8 cellular contexts compared by ENCODE assay signal in the genomic region with DNA sequence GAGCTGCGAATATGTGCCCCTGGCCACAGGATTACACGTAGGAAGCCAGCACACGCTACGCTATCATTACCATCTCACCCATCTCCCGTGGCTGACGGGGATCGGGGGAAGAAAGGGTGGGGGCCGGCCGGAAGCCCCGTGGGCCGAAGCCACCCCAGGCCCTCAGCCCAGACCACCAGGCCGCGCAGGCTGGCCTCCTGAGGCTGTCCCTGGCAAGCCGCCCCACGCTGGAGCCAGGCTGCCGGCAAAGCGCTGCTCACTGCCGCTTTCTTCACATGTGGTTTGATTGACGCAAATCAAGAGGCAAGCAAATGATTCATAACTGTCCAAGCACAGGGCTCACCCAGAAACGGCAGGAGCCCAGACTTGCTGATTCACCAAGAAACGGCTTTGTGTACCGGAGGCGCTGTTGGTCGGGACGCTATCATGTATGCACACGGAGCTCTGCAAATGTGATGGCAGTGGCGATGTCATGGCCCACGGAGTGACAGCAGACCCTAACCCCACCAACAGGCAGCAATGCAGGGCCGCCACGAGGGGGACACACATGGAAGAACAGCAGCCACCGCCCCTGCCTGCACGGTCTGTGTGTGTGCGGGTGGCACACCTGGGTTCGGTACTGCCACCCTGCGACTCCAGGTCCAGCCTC.
DNase-seq lines count a peak whose midpoint lies in the region; ATAC-seq and TF ChIP-seq lines count a peak whose summit lies in the region.

No MANE protein-coding gene starts in this region.

- peak; percentile 91 for DNase-seq in GM03348 (ENCODE audit: low spot score)
- DNase-seq in activated CD4-positive, alpha-beta T cell treated with anti-CD3 and anti-CD28 coated beads for 36 hours: peak; percentile 91
- peak; percentile 47 for DNase-seq in cerebellar cortex (ENCODE audit: low spot score)
- DNase-seq in lower lobe of right lung: peak; percentile 81
- peak; percentile 48 to 70 (median 68) for DNase-seq in stimulated activated CD4-positive, alpha-beta T cell treated with anti-CD3 and anti-CD28 coated beads, TNF-alpha, amount 100 ng/mL, for 4 hours (ENCODE audit: low read depth in 3 of 3)
- no peak for DNase-seq in GM19240 (ENCODE audit: insufficient read length, low spot score)

- CTCF ChIA-PET in activated CD4-positive, alpha-beta T cell treated with anti-CD3 and anti-CD28 coated beads for 36 hours (lab: Charles Lee): interaction anchor here (0.6 to 2.6 kb wide), 5 partner anchors 9 to 131 kb away, joined by 3 to 14 read pairs (median 4); no protein-coding TSS in a partner anchor

- H3K27ac Mint-ChIP-seq in IgD-negative memory B cell: peak overlapping the region in 2 of 3 donors; percentile 5 to 60
- H3K27ac Mint-ChIP-seq in activated CD4-positive, alpha-beta T cell treated with anti-CD3 and anti-CD28 coated beads for 36 hours: peak overlapping the region; percentile 83

- H3K27me3 Mint-ChIP-seq in IgD-negative memory B cell: peaks cover 55% of the 10 kb centered on the region
- H3K27me3 Mint-ChIP-seq in activated CD4-positive, alpha-beta T cell treated with anti-CD3 and anti-CD28 coated beads for 36 hours: peaks cover 31% of the 10 kb centered on the region

- ATAC-seq in activated CD4-positive, alpha-beta T cell treated with anti-CD3 and anti-CD28 coated beads for 36 hours: peak; percentile 89
- peak; percentile 86 to 90 for ATAC-seq in lower lobe of right lung
- ATAC-seq in HG02763 (IDR thresholded peaks at IDR 0.05; ENCODE audit: unreplicated experiment): no peak

- intact Hi-C loops in activated CD4-positive, alpha-beta T cell treated with anti-CD3 and anti-CD28 coated beads for 36 hours (cut with DNase I, micrococcal nuclease): loop anchor here (1.0 to 10.0 kb wide), 13 partner anchors 8 to 650 kb away; a partner anchor contains a TSS
- intact Hi-C loops in lower lobe of right lung (cut with DNase I): no loop called here

- peaks cover 18 to 21% (median 19%) of the 10 kb centered on the region in 3 donors for H3K4me1 Mint-ChIP-seq in IgD-negative memory B cell
- peaks cover 46% of the 10 kb centered on the region for H3K4me1 Mint-ChIP-seq in activated CD4-positive, alpha-beta T cell treated with anti-CD3 and anti-CD28 coated beads for 36 hours

- POLR2A ChIA-PET in activated CD4-positive, alpha-beta T cell treated with anti-CD3 and anti-CD28 coated beads for 36 hours (lab: Charles Lee): interaction anchor here (0.5 to 2.1 kb wide), 9 partner anchors 8 to 126 kb away, joined by 3 to 6 read pairs (median 3); a partner anchor contains a TSS

- no peaks in the 10 kb centered on the region for H3K27me3 ChIP-seq in lower lobe of right lung (ENCODE audit: low read depth)

- TF ChIP-seq CTCF in lower lobe of right lung (IDR thresholded peaks at IDR 0.05): no peak

- H3K9me3 Mint-ChIP-seq in IgD-negative memory B cell: no peaks in the 10 kb centered on the region
- no peaks in the 10 kb centered on the region for H3K9me3 Mint-ChIP-seq in activated CD4-positive, alpha-beta T cell treated with anti-CD3 and anti-CD28 coated beads for 36 hours (ENCODE audit: low read depth)

- no peaks in the 10 kb centered on the region for H3K9me3 ChIP-seq in lower lobe of right lung

- peak overlapping the region; percentile 30 for H3K4me3 ChIP-seq in lower lobe of right lung

- H3K27ac ChIP-seq in lower lobe of right lung: peak overlapping the region; percentile 63

- peak overlapping the region in 3 of 4 donors; percentile 63 to 73 (median 71) for H3K4me3 Mint-ChIP-seq in IgD-negative memory B cell
- H3K4me3 Mint-ChIP-seq in activated CD4-positive, alpha-beta T cell treated with anti-CD3 and anti-CD28 coated beads for 36 hours: peak overlapping the region; percentile 53

- peaks cover 4% of the 10 kb centered on the region for H3K36me3 Mint-ChIP-seq in IgD-negative memory B cell
- peaks cover 12% of the 10 kb centered on the region for H3K36me3 Mint-ChIP-seq in activated CD4-positive, alpha-beta T cell treated with anti-CD3 and anti-CD28 coated beads for 36 hours (ENCODE audit: low read depth)

- H3K4me1 ChIP-seq in lower lobe of right lung: peaks cover 35% of the 10 kb centered on the region

- no peaks in the 10 kb centered on the region for H3K36me3 ChIP-seq in lower lobe of right lung
